ENCODE assay signal across 10 cellular contexts in the genomic region with DNA sequence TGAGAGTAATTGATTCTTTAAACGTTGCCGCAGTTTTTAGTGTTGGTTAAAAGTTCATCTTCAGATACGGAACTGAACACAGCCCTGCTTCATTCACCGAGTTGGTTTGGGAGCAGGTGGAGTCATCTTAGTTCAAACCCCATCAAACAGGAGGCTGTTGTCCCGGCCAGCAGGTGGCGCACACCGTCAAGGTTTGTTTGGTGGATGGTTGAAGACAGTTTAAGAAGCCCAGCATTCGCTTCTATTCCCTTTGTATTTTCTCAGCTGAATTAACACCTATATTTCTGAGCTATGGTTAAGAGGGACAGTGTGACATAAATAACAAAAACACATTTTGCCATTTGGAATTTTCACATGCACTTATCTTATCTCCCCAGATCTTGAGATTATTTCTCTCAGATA. TPM values are rescaled to one million over a fixed set of nuclear protein-coding genes. Genes with fewer than 3 reads are reported as not detected.
DNase-seq lines count a peak whose midpoint lies in the region; ATAC-seq, FAIRE-seq and TF ChIP-seq lines count a peak whose summit lies in the region.
"Not testable (repeated sequence)": the region's sequence is repeated elsewhere in the genome, so short reads cannot be mapped to it uniquely, and the experiment has no call there.
"Had no signal": no experiment of that assay in that cellular context is flagged by ENCODE, and none has a peak within 500 bp of the region (broad histone marks: within the 10 kb centered on the region; RNA-seq: fewer than 3 reads in every experiment).

No MANE protein-coding gene starts in this region.

- H3K4me1 ChIP-seq in lower lobe of right lung = not testable (repeated sequence)

- H3K27me3 Mint-ChIP-seq in activated CD8-positive, alpha-beta T cell treated with anti-CD3 and anti-CD28 coated beads for 36 hours; stimulated activated memory B cell treated with anti-CD40 and anti-IgM and Interleukin-4, amounts not matched to agents 10 μg/mL and 1 μg/mL and 100 μg/mL, for 72 hours: not testable (repeated sequence)

- DNase-seq in activated CD8-positive, alpha-beta T cell treated with anti-CD3 and anti-CD28 coated beads for 36 hours; lower lobe of right lung: not testable (repeated sequence)

- H3K9me3 Mint-ChIP-seq in activated CD8-positive, alpha-beta T cell treated with anti-CD3 and anti-CD28 coated beads for 36 hours; stimulated activated memory B cell treated with anti-CD40 and anti-IgM and Interleukin-4, amounts not matched to agents 10 μg/mL and 1 μg/mL and 100 μg/mL, for 72 hours: not testable (repeated sequence)

- not testable (repeated sequence) for H3K36me3 ChIP-seq in lower lobe of right lung

- H3K27ac Mint-ChIP-seq in activated CD8-positive, alpha-beta T cell treated with anti-CD3 and anti-CD28 coated beads for 36 hours; stimulated activated memory B cell treated with anti-CD40 and anti-IgM and Interleukin-4, amounts not matched to agents 10 μg/mL and 1 μg/mL and 100 μg/mL, for 72 hours: not testable (repeated sequence)

- not testable (repeated sequence) for H3K9me3 ChIP-seq in lower lobe of right lung

- H3K36me3 Mint-ChIP-seq in activated CD8-positive, alpha-beta T cell treated with anti-CD3 and anti-CD28 coated beads for 36 hours (ENCODE audit: low read depth); stimulated activated memory B cell treated with anti-CD40 and anti-IgM and Interleukin-4, amounts not matched to agents 10 μg/mL and 1 μg/mL and 100 μg/mL, for 72 hours: not testable (repeated sequence)

- intact Hi-C loops in activated CD8-positive, alpha-beta T cell treated with anti-CD3 and anti-CD28 coated beads for 36 hours (cut with micrococcal nuclease); lower lobe of right lung (cut with DNase I): not testable (repeated sequence)

- POLR2A ChIA-PET in activated CD8-positive, alpha-beta T cell treated with anti-CD3 and anti-CD28 coated beads for 36 hours (lab: Charles Lee) = not testable (repeated sequence)

- H3K4me3 ChIP-seq in lower lobe of right lung = not testable (repeated sequence)

- CTCF ChIA-PET in activated CD8-positive, alpha-beta T cell treated with anti-CD3 and anti-CD28 coated beads for 36 hours (lab: Charles Lee) = not testable (repeated sequence)

- H3K27ac ChIP-seq in lower lobe of right lung = not testable (repeated sequence)

- H3K27me3 ChIP-seq in lower lobe of right lung (ENCODE audit: low read depth) = not testable (repeated sequence)

- TF ChIP-seq CTCF in activated CD8-positive, alpha-beta T cell treated with anti-CD3 and anti-CD28 coated beads for 36 hours (IDR thresholded peaks at IDR 0.05) = peak; percentile 37
- TF ChIP-seq CTCF in lower lobe of right lung (IDR thresholded peaks at IDR 0.05) = peak; percentile 40

- ATAC-seq in GM19467 (IDR thresholded peaks at IDR 0.05; ENCODE audit: unreplicated experiment) (peak; percentile 76), HG02870 (IDR thresholded peaks at IDR 0.05; ENCODE audit: unreplicated experiment) (peak; percentile 77), HG03565 (IDR thresholded peaks at IDR 0.05; ENCODE audit: unreplicated experiment) (peak; percentile 53), lower lobe of right lung (peak; percentile 70 to 82)
- peak; percentile 87 for ATAC-seq in activated CD8-positive, alpha-beta T cell treated with anti-CD3 and anti-CD28 coated beads for 36 hours
- ATAC-seq in stimulated activated memory B cell treated with anti-CD40 and anti-IgM and Interleukin-4, amounts not matched to agents 10 μg/mL and 1 μg/mL and 100 μg/mL, for 72 hours = peak; percentile 80

- H3K4me1 Mint-ChIP-seq in activated CD8-positive, alpha-beta T cell treated with anti-CD3 and anti-CD28 coated beads for 36 hours (ENCODE audit: low read depth); stimulated activated memory B cell treated with anti-CD40 and anti-IgM and Interleukin-4, amounts not matched to agents 10 μg/mL and 1 μg/mL and 100 μg/mL, for 72 hours: not testable (repeated sequence)

- FAIRE-seq in G401.6 (lab: Jason Lieb, UNC) (peak; percentile 95), endometrium (lab: Jason Lieb, UNC) (peak; percentile 89)

- not testable (repeated sequence) for H3K4me3 Mint-ChIP-seq in activated CD8-positive, alpha-beta T cell treated with anti-CD3 and anti-CD28 coated beads for 36 hours; stimulated activated memory B cell treated with anti-CD40 and anti-IgM and Interleukin-4, amounts not matched to agents 10 μg/mL and 1 μg/mL and 100 μg/mL, for 72 hours

RNA-seq across cellular contexts. Expression of a gene that starts 25.1 kb away (rescaled TPM):
- total RNA-seq in activated CD8-positive, alpha-beta T cell treated with anti-CD3 and anti-CD28 coated beads for 36 hours = not detected
- total RNA-seq in lower lobe of right lung = not detected
- total RNA-seq: bronchial epithelial cell, pulmonary artery endothelial cell had no signal
